18 cellular contexts compared by ENCODE assay signal in the genomic region with DNA sequence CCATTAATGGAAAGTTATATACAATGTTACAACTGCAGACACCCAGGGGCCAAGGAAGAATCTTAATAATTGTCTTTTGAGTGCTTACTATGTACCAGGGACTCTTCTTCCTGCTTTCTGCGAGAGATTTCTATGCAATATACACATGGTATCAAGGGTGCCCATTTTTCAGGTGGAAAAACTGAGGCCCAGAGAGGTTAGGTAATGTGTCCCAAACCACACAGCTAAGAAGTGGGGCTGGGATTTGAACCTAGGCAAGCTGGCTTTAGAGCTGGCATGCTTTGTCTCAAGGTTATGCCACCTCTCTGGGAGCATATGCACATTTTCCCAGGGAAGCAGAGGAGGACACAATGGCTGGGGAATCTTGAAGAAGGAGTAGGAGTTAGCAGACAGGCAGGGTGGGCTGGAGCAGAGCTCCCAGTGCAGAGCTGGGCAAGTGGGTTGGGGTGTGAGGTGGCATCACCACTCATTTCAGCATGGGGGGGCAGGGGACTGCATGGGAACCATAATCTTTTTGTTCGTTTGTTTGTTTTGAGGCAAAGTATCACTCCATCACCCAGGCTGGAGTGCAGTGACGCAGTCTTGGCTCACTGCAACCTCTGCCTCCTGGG.
A peak's percentile ranks its signal among the peaks of the same experiment; 100 is the strongest.
DNase-seq lines count a peak whose midpoint lies in the region; ATAC-seq, FAIRE-seq and TF ChIP-seq lines count a peak whose summit lies in the region.
"Had no signal": no experiment of that assay in that cellular context is flagged by ENCODE, and none has a peak within 500 bp of the region (broad histone marks: within the 10 kb centered on the region; RNA-seq: fewer than 3 reads in every experiment).

No MANE protein-coding gene starts in this region.

- no peaks in the 10 kb centered on the region for H4K20me1 ChIP-seq in astrocyte (ENCODE audit: insufficient read depth, low read length)

- no peaks in the 10 kb centered on the region for H3K4me1 ChIP-seq in astrocyte (ENCODE audit: insufficient read depth, low read length)

- no peak for DNase-seq in astrocyte (ENCODE audit: low read depth)
- no peak for DNase-seq in glutamatergic neuron
- DNase-seq in ecto neural progenitor cell (ENCODE audit: low spot score), result no peak
- no peak for DNase-seq in stimulated activated naive CD8-positive, alpha-beta T cell treated with anti-CD3 and anti-CD28 coated beads, Interleukin-15, amount 100 ng/mL, for 72 hours
- DNase-seq: C1 segment of cervical spinal cord; CD4-positive, alpha-beta memory T cell; COR-L47; DMS153; DND-41; GM23248; H7; HCEC 1CT had no signal

- no peaks in the 10 kb centered on the region for H3K4me1 Mint-ChIP-seq in astrocyte (ENCODE audit: low read depth, unreplicated experiment)
- peaks cover 13% of the 10 kb centered on the region for H3K4me1 Mint-ChIP-seq in glutamatergic neuron (ENCODE audit: low read depth, unreplicated experiment)
- no peaks in the 10 kb centered on the region for H3K4me1 Mint-ChIP-seq in stimulated activated naive CD8-positive, alpha-beta T cell treated with anti-CD3 and anti-CD28 coated beads, Interleukin-15, amount 100 ng/mL, for 72 hours
- H3K4me1 Mint-ChIP-seq: CD4-positive, alpha-beta memory T cell had no signal

- H3K27me3 Mint-ChIP-seq in astrocyte (ENCODE audit: low read depth, unreplicated experiment), result peaks cover 21% of the 10 kb centered on the region
- H3K27me3 Mint-ChIP-seq in glutamatergic neuron (ENCODE audit: unreplicated experiment), result no peaks in the 10 kb centered on the region
- peaks cover 24% of the 10 kb centered on the region for H3K27me3 Mint-ChIP-seq in stimulated activated naive CD8-positive, alpha-beta T cell treated with anti-CD3 and anti-CD28 coated beads, Interleukin-15, amount 100 ng/mL, for 72 hours

- H3K9me3 Mint-ChIP-seq in astrocyte (ENCODE audit: unreplicated experiment) (no peaks in the 10 kb centered on the region), glutamatergic neuron (ENCODE audit: unreplicated experiment) (peaks cover 6% of the 10 kb centered on the region)
- H3K9me3 Mint-ChIP-seq in stimulated activated naive CD8-positive, alpha-beta T cell treated with anti-CD3 and anti-CD28 coated beads, Interleukin-15, amount 100 ng/mL, for 72 hours, result no peaks in the 10 kb centered on the region

- H3K36me3 ChIP-seq in astrocyte (ENCODE audit: insufficient read depth, low read length), result no peaks in the 10 kb centered on the region

- H3K27me3 ChIP-seq in astrocyte (ENCODE audit: insufficient read depth, low read length), result peaks cover 2% of the 10 kb centered on the region

- H3K9me3 ChIP-seq in astrocyte (ENCODE audit: insufficient read depth, low read depth, low read length), result no peaks in the 10 kb centered on the region

- H3K4me2 ChIP-seq in astrocyte (ENCODE audit: low read length), result no peak overlapping the region

- H3K79me2 ChIP-seq in astrocyte (ENCODE audit: insufficient read depth, low read length), result no peaks in the 10 kb centered on the region

- H3K9ac ChIP-seq in astrocyte (ENCODE audit: low read length), result no peak overlapping the region
- H3K9ac ChIP-seq: GM23248 had no signal

- no peak for TF ChIP-seq CTCF in astrocyte (IDR thresholded peaks at IDR 0.05; ENCODE audit: insufficient read depth, low read depth, low read length)
- no peak for TF ChIP-seq CTCF in glutamatergic neuron (IDR thresholded peaks at IDR 0.05; ENCODE audit: partially characterized antibody, unreplicated experiment)

- H3K27ac ChIP-seq in astrocyte (ENCODE audit: low read depth, low read length) (no peak overlapping the region), cingulate gyrus (ENCODE audit: low read depth, low read length) (peak overlapping the region; percentile 54), temporal lobe (ENCODE audit: low read depth, low read length) (peak overlapping the region; percentile 6)
- H3K27ac ChIP-seq: GM23248 had no signal

- no peak for ATAC-seq in GM21528 (IDR thresholded peaks at IDR 0.05; ENCODE audit: low FRiP score, unreplicated experiment)
- no peak for ATAC-seq in stimulated activated naive CD8-positive, alpha-beta T cell treated with anti-CD3 and anti-CD28 coated beads, Interleukin-15, amount 100 ng/mL, for 72 hours

- no peak for FAIRE-seq in astrocyte (lab: Jason Lieb, UNC)
- FAIRE-seq: G401.6, GM12892, H1 had no signal

- peaks cover 2% of the 10 kb centered on the region for H3K36me3 Mint-ChIP-seq in astrocyte (ENCODE audit: low read depth, unreplicated experiment)
- no peaks in the 10 kb centered on the region for H3K36me3 Mint-ChIP-seq in glutamatergic neuron (ENCODE audit: unreplicated experiment)
- H3K36me3 Mint-ChIP-seq: CD4-positive, alpha-beta memory T cell had no signal

- H3K4me3 Mint-ChIP-seq in astrocyte (ENCODE audit: unreplicated experiment), result no peak overlapping the region
- H3K4me3 Mint-ChIP-seq in glutamatergic neuron (ENCODE audit: unreplicated experiment), result peak overlapping the region; percentile 22
- no peak overlapping the region for H3K4me3 Mint-ChIP-seq in stimulated activated naive CD8-positive, alpha-beta T cell treated with anti-CD3 and anti-CD28 coated beads, Interleukin-15, amount 100 ng/mL, for 72 hours
- H3K4me3 Mint-ChIP-seq: CD4-positive, alpha-beta memory T cell had no signal

- no peak overlapping the region for H3K4me3 ChIP-seq in astrocyte (ENCODE audit: insufficient read depth, low read depth, low read length)
- H3K4me3 ChIP-seq: GM23248 had no signal

- H2AFZ ChIP-seq in astrocyte (ENCODE audit: low read depth, low read length), result no peak overlapping the region
- H2AFZ ChIP-seq: GM23248 had no signal

- H3K27ac Mint-ChIP-seq in astrocyte (ENCODE audit: unreplicated experiment), result peak overlapping the region; percentile 58
- peak overlapping the region; percentile 79 for H3K27ac Mint-ChIP-seq in glutamatergic neuron (ENCODE audit: unreplicated experiment)
- no peak overlapping the region for H3K27ac Mint-ChIP-seq in stimulated activated naive CD8-positive, alpha-beta T cell treated with anti-CD3 and anti-CD28 coated beads, Interleukin-15, amount 100 ng/mL, for 72 hours
- H3K27ac Mint-ChIP-seq: CD4-positive, alpha-beta memory T cell had no signal

Comparison
In these comparisons a context has a peak if more than half of its experiments do, and no peak if none do; other contexts are left out.
1. H3K27ac Mint-ChIP-seq: peak in astrocyte (single experiment) and glutamatergic neuron (single experiment); none in stimulated activated naive CD8-positive, alpha-beta T cell treated with anti-CD3 and anti-CD28 coated beads, Interleukin-15, amount 100 ng/mL, for 72 hours (0 of 2).